In the genomic region with DNA sequence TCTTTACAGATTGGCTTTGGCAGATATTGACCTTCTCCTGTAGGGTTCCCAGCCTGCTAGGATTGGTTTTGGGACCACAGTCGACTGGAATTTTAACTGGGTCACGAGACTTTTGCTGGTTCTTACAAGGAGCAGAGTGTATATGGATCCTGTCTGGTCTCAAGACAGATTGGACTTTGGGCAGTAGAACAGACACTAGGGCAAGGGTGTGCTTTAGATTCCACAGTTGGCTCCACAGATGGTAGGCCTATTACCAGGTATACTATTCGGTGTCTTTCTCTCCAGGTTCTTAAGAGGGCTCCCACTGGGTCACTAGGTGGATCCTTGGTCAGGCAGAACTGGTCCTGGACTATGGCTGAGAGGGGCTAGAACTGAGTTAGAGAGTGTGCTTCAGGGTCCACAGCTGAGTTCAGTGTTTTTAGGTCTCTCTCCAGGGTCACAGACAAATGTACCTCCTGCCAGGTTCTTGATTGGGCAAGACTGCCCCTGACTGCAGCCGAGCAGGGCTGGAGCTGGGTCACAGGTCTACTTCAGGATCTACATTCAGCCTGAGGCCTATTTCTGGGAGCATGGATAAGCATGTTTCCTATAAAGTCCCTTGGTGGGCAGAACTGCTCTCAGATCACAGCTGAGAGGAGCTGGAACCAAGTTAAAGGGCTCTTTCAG, we compare ENCODE assay signal across 12 cellular contexts.
DNase-seq lines count a peak whose midpoint lies in the region; ATAC-seq and TF ChIP-seq lines count a peak whose summit lies in the region.
"Had no signal": no experiment of that assay in that cellular context is flagged by ENCODE, and none has a peak within 500 bp of the region (broad histone marks: within the 10 kb centered on the region; RNA-seq: fewer than 3 reads in every experiment).

No MANE protein-coding gene starts in this region.

- H3K9me3 ChIP-seq in colonic mucosa (peaks cover 3% of the 10 kb centered on the region), mucosa of rectum (ENCODE audit: control insufficient read depth in 2 of 2, low read length in 2 of 2) (peaks cover 0 to 3% of the 10 kb centered on the region in 2 donors)

- H3K27ac ChIP-seq in colonic mucosa: peak overlapping the region; percentile 35
- peak overlapping the region; percentile 45 to 52 for H3K27ac ChIP-seq in mucosa of rectum (ENCODE audit: low read depth in 2 of 2, low read length in 2 of 2)

- no peaks in the 10 kb centered on the region for H3K36me3 ChIP-seq in colonic mucosa
- peaks cover 0 to 3% of the 10 kb centered on the region in 2 donors for H3K36me3 ChIP-seq in mucosa of rectum (ENCODE audit: control insufficient read depth in 2 of 2, insufficient read depth in 2 of 2, low read length in 2 of 2)

- intact Hi-C loops in colonic mucosa (cut with DNase I) (no loop called here), sciatic nerve (cut with DNase I) (no loop called here)

- H3K4me1 ChIP-seq in colonic mucosa: no peaks in the 10 kb centered on the region
- peaks cover 0 to 7% of the 10 kb centered on the region in 2 donors for H3K4me1 ChIP-seq in mucosa of rectum (ENCODE audit: control insufficient read depth in 2 of 2, insufficient read depth in 2 of 2, low read length in 2 of 2)

- H3K27me3 ChIP-seq in colonic mucosa (no peaks in the 10 kb centered on the region), mucosa of rectum (ENCODE audit: control insufficient read depth in 2 of 2, insufficient read depth in 2 of 2, low read length in 2 of 2) (no peaks in the 10 kb centered on the region)

- H3K4me3 ChIP-seq in colonic mucosa (no peak overlapping the region), mucosa of rectum (ENCODE audit: low read length in 2 of 2) (peak overlapping the region in 1 of 2 donors; percentile 0)

- no peak for DNase-seq in colonic mucosa
- peak; percentile 45 for DNase-seq in left lobe of liver (ENCODE audit: low spot score)
- DNase-seq in sciatic nerve (ENCODE audit: low spot score): no peak
- no peak for DNase-seq in NCI-H226
- no peak for DNase-seq in NCI-H524 treated with DMSO at 0.1 percent for 48 hours (lab: John Stamatoyannopoulos, UW)
- DNase-seq: C1 segment of cervical spinal cord; CD4-positive, alpha-beta T cell; DMS79; HCEC 1CT; HFFc6 had no signal

- H3K9ac ChIP-seq in colonic mucosa (ENCODE audit: low read depth in 2 of 2, low read length in 2 of 2) (no peak overlapping the region), mucosa of rectum (ENCODE audit: low read depth in 1 of 2, low read length in 2 of 2) (no peak overlapping the region)

- peak; percentile 87 for ATAC-seq in left lobe of liver
- ATAC-seq in sciatic nerve: no peak
- ATAC-seq in GM19455 (IDR thresholded peaks at IDR 0.05; ENCODE audit: unreplicated experiment): no peak

- no peak for TF ChIP-seq CTCF in colonic mucosa (IDR thresholded peaks at IDR 0.05)
